In the genomic region with DNA sequence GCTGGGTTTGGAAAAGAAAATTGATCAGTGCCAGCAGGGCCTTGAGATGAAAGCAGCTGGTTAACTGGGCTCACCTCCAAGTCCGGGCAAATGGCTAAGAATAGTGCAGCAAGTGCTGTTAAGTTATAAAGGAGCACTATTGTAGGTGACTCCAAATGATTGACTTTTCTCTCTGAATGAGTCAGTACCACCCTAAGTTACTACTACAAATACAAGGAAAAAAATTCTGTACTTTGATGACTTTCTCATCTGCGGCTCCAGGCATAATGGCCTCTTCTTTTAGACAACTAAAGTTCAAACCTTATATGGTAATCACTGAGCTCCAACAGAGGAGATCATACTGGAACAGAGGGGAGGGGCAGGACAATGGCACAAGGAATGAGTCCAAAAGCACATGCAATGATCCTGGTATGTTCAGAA, we compare ENCODE assay signal across 14 cellular contexts.
A peak's percentile ranks its signal among the peaks of the same experiment; 100 is the strongest.
DNase-seq lines count a peak whose midpoint lies in the region; ATAC-seq and TF ChIP-seq lines count a peak whose summit lies in the region.
"Had no signal": no experiment of that assay in that cellular context is flagged by ENCODE, and none has a peak within 500 bp of the region (broad histone marks: within the 10 kb centered on the region; RNA-seq: fewer than 3 reads in every experiment).

No MANE protein-coding gene starts in this region.

- no peaks in the 10 kb centered on the region for H3K4me1 Mint-ChIP-seq in activated CD4-positive, alpha-beta T cell treated with anti-CD3 and anti-CD28 coated beads, Interleukin-2, amount 10 ng/mL, durations not matched to agents 24 days and 14 days
- H3K4me1 Mint-ChIP-seq: memory B cell had no signal

- no peak for TF ChIP-seq CTCF in foreskin fibroblast (IDR thresholded peaks at IDR 0.05; ENCODE audit: low read depth, low read length)

- no peaks in the 10 kb centered on the region for H3K27me3 Mint-ChIP-seq in activated CD4-positive, alpha-beta T cell treated with anti-CD3 and anti-CD28 coated beads, Interleukin-2, amount 10 ng/mL, durations not matched to agents 24 days and 14 days
- H3K27me3 Mint-ChIP-seq: memory B cell had no signal

- DNase-seq in GM03348 (ENCODE audit: low spot score) (peak; percentile 76), foreskin fibroblast (peak; percentile 87 to 94), sciatic nerve (ENCODE audit: low spot score) (no peak)
- no peak for DNase-seq in activated CD4-positive, alpha-beta T cell treated with anti-CD3 and anti-CD28 coated beads, Interleukin-2, amount 10 ng/mL, durations not matched to agents 24 days and 14 days
- DNase-seq: activated naive CD4-positive, alpha-beta T cell treated with Interleukin-2 at 50 U/mL for 16 hours; Calu3; PC-9; stimulated activated CD8-positive, alpha-beta memory T cell treated with anti-CD3 and anti-CD28 coated beads, Interleukin-4, amount 100 ng/mL, for 48 hours had no signal

- H3K36me3 Mint-ChIP-seq in activated CD4-positive, alpha-beta T cell treated with anti-CD3 and anti-CD28 coated beads, Interleukin-2, amount 10 ng/mL, durations not matched to agents 24 days and 14 days (ENCODE audit: low read depth): no peaks in the 10 kb centered on the region
- H3K36me3 Mint-ChIP-seq: memory B cell had no signal

- no peak overlapping the region for H3K27ac Mint-ChIP-seq in activated CD4-positive, alpha-beta T cell treated with anti-CD3 and anti-CD28 coated beads, Interleukin-2, amount 10 ng/mL, durations not matched to agents 24 days and 14 days
- H3K27ac Mint-ChIP-seq: memory B cell had no signal

- H3K9me3 Mint-ChIP-seq in activated CD4-positive, alpha-beta T cell treated with anti-CD3 and anti-CD28 coated beads, Interleukin-2, amount 10 ng/mL, durations not matched to agents 24 days and 14 days: no peaks in the 10 kb centered on the region

- ATAC-seq in SK-N-SH treated with all-trans-retinoic acid at 6 μM for 48 hours (peak; percentile 94), sciatic nerve (peak; percentile 63), HG02610 (IDR thresholded peaks at IDR 0.05; ENCODE audit: unreplicated experiment) (no peak), GM21619 (IDR thresholded peaks at IDR 0.05; ENCODE audit: unreplicated experiment) (no peak), HG03159 (IDR thresholded peaks at IDR 0.05; ENCODE audit: unreplicated experiment) (no peak)

- no peak overlapping the region for H3K4me3 ChIP-seq in foreskin fibroblast (ENCODE audit: low read depth in 1 of 2, low read length in 2 of 2)
- H3K4me3 ChIP-seq: PC-9, skin epidermis had no signal

- H3K4me3 Mint-ChIP-seq in activated CD4-positive, alpha-beta T cell treated with anti-CD3 and anti-CD28 coated beads, Interleukin-2, amount 10 ng/mL, durations not matched to agents 24 days and 14 days: no peak overlapping the region
- H3K4me3 Mint-ChIP-seq: memory B cell had no signal

- intact Hi-C loops in sciatic nerve (cut with DNase I): no loop called here
- intact Hi-C loops in activated CD4-positive, alpha-beta T cell treated with anti-CD3 and anti-CD28 coated beads, Interleukin-2, amount 10 ng/mL, durations not matched to agents 24 days and 14 days (cut with micrococcal nuclease): no loop called here

TF ChIP-seq in SK-N-SH treated with all-trans-retinoic acid at 6 μM for 48 hours, 23 proteins besides CTCF, POLR2A, EP300 and RAD21:
- TF ChIP-seq ARNTL (CRISPR knock-in tag; IDR thresholded peaks at IDR 0.05; ENCODE audit: borderline replicate concordance, low read depth) (no peak), ZC3H10 (CRISPR knock-in tag; IDR thresholded peaks at IDR 0.05) (no peak), ISL1 (CRISPR knock-in tag; IDR thresholded peaks at IDR 0.05) (no peak), RARB (CRISPR knock-in tag; IDR thresholded peaks at IDR 0.05) (no peak), CSDC2 (CRISPR knock-in tag; IDR thresholded peaks at IDR 0.05) (no peak), SNAI2 (CRISPR knock-in tag; IDR thresholded peaks at IDR 0.05) (no peak), GLIS3 (CRISPR knock-in tag; IDR thresholded peaks at IDR 0.05) (no peak), TCF4 (CRISPR knock-in tag; IDR thresholded peaks at IDR 0.05; ENCODE audit: borderline replicate concordance) (no peak), ZNF565 (CRISPR knock-in tag; conservative IDR thresholded peaks at IDR 0.05; ENCODE audit: low read depth) (no peak), OSR1 (CRISPR knock-in tag; IDR thresholded peaks at IDR 0.05) (no peak), ESRRG (CRISPR knock-in tag; IDR thresholded peaks at IDR 0.05) (no peak), BACH2 (CRISPR knock-in tag; IDR thresholded peaks at IDR 0.05; ENCODE audit: borderline replicate concordance) (no peak)
- TF ChIP-seq, protein P1, sequence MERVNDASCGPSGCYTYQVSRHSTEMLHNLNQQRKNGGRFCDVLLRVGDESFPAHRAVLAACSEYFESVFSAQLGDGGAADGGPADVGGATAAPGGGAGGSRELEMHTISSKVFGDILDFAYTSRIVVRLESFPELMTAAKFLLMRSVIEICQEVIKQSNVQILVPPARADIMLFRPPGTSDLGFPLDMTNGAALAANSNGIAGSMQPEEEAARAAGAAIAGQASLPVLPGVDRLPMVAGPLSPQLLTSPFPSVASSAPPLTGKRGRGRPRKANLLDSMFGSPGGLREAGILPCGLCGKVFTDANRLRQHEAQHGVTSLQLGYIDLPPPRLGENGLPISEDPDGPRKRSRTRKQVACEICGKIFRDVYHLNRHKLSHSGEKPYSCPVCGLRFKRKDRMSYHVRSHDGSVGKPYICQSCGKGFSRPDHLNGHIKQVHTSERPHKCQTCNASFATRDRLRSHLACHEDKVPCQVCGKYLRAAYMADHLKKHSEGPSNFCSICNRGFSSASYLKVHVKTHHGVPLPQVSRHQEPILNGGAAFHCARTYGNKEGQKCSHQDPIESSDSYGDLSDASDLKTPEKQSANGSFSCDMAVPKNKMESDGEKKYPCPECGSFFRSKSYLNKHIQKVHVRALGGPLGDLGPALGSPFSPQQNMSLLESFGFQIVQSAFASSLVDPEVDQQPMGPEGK (CRISPR knock-in tag; IDR thresholded peaks at IDR 0.05; ENCODE audit: borderline replicate concordance): no peak
- TF ChIP-seq, protein P2, sequence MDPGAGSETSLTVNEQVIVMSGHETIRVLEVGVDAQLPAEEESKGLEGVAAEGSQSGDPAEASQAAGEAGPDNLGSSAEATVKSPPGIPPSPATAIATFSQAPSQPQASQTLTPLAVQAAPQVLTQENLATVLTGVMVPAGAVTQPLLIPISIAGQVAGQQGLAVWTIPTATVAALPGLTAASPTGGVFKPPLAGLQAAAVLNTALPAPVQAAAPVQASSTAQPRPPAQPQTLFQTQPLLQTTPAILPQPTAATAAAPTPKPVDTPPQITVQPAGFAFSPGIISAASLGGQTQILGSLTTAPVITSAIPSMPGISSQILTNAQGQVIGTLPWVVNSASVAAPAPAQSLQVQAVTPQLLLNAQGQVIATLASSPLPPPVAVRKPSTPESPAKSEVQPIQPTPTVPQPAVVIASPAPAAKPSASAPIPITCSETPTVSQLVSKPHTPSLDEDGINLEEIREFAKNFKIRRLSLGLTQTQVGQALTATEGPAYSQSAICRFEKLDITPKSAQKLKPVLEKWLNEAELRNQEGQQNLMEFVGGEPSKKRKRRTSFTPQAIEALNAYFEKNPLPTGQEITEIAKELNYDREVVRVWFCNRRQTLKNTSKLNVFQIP (CRISPR knock-in tag; IDR thresholded peaks at IDR 0.05; ENCODE audit: borderline replicate concordance, low read depth): no peak
- TF ChIP-seq, protein P3, sequence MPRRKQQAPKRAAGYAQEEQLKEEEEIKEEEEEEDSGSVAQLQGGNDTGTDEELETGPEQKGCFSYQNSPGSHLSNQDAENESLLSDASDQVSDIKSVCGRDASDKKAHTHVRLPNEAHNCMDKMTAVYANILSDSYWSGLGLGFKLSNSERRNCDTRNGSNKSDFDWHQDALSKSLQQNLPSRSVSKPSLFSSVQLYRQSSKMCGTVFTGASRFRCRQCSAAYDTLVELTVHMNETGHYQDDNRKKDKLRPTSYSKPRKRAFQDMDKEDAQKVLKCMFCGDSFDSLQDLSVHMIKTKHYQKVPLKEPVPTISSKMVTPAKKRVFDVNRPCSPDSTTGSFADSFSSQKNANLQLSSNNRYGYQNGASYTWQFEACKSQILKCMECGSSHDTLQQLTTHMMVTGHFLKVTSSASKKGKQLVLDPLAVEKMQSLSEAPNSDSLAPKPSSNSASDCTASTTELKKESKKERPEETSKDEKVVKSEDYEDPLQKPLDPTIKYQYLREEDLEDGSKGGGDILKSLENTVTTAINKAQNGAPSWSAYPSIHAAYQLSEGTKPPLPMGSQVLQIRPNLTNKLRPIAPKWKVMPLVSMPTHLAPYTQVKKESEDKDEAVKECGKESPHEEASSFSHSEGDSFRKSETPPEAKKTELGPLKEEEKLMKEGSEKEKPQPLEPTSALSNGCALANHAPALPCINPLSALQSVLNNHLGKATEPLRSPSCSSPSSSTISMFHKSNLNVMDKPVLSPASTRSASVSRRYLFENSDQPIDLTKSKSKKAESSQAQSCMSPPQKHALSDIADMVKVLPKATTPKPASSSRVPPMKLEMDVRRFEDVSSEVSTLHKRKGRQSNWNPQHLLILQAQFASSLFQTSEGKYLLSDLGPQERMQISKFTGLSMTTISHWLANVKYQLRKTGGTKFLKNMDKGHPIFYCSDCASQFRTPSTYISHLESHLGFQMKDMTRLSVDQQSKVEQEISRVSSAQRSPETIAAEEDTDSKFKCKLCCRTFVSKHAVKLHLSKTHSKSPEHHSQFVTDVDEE (CRISPR knock-in tag; IDR thresholded peaks at IDR 0.05): no peak

Comparison
In these comparisons a context has a peak if more than half of its experiments do, and no peak if none do; other contexts are left out.
1. DNase-seq: peak in GM03348 (single experiment) and foreskin fibroblast (2 of 2); none in sciatic nerve (single experiment) and activated CD4-positive, alpha-beta T cell treated with anti-CD3 and anti-CD28 coated beads, Interleukin-2, amount 10 ng/mL, durations not matched to agents 24 days and 14 days (single experiment).
2. ATAC-seq: peak in SK-N-SH treated with all-trans-retinoic acid at 6 μM for 48 hours (single experiment) and sciatic nerve (single experiment); none in HG02610 (single experiment), GM21619 (single experiment) and HG03159 (single experiment).